Comparison of ENCODE assay signal across 6 cellular contexts in genomic region chr16:426115-426905, GRCh38. TPM values are rescaled to one million over a fixed set of nuclear protein-coding genes. Genes with fewer than 3 reads are reported as not detected.
A peak's percentile ranks its signal among the peaks of the same experiment; 100 is the strongest.
DNase-seq lines count a peak whose midpoint lies in the region; FAIRE-seq and TF ChIP-seq lines count a peak whose summit lies in the region.

No MANE protein-coding gene starts in this region.

- H3K27ac ChIP-seq in endothelial cell of umbilical vein (ENCODE audit: insufficient read depth, low read depth, low read length) (peak overlapping the region; percentile 94), skeletal muscle tissue (ENCODE audit: low read depth, low read length) (peak overlapping the region; percentile 48)

- intact Hi-C loops in endothelial cell of umbilical vein (cut with micrococcal nuclease) = loop anchor here (5.0 kb wide), 2 partner anchors 51 to 71 kb away; no protein-coding TSS in a partner anchor

- H3K4me3 ChIP-seq in GM08714 (ENCODE audit: low read length) = peak overlapping the region; percentile 61
- H3K4me3 ChIP-seq in Jurkat, Clone E6-1 (ENCODE audit: low read length) = peak overlapping the region; percentile 67
- peak overlapping the region; percentile 40 to 81 (median 77) for H3K4me3 ChIP-seq in endothelial cell of umbilical vein (replicated peaks in 1 of 3; ENCODE audit: insufficient read depth in 1 of 3, low read depth in 1 of 3, low read length in 3 of 3)
- peak overlapping the region; percentile 71 to 84 (median 80) for H3K4me3 ChIP-seq in skeletal muscle tissue (ENCODE audit: low read length in 3 of 3)

- peak overlapping the region; percentile 50 for H3K9ac ChIP-seq in endothelial cell of umbilical vein (replicated peaks; ENCODE audit: extremely low read depth, insufficient read depth, low read length)
- peak overlapping the region; percentile 75 to 87 (median 85) for H3K9ac ChIP-seq in skeletal muscle tissue (ENCODE audit: low read depth in 1 of 3, low read length in 3 of 3)

- no TSS peak for BruUV-seq in endothelial cell of umbilical vein (replicated peaks; lab: Mats Ljungman, UMichigan)

- H3K4me1 ChIP-seq in endothelial cell of umbilical vein (ENCODE audit: control insufficient read depth, extremely low read depth, insufficient read depth, low read length) (peaks cover 27% of the 10 kb centered on the region), skeletal muscle tissue (ENCODE audit: control insufficient read depth in 3 of 3, insufficient read depth in 3 of 3, low read length in 3 of 3) (peaks cover 36 to 48% (median 46%) of the 10 kb centered on the region in 3 donors)

- DNase-seq in Jurkat, Clone E6-1 (ENCODE audit: low read depth, low spot score) = no peak
- peak; percentile 16 for DNase-seq in endothelial cell of umbilical vein (ENCODE audit: low read depth, low spot score)
- no peak for DNase-seq in ureter (ENCODE audit: low spot score)
- DNase-seq in NCI-H2029 treated with DMSO at 0.1 percent for 48 hours (lab: John Stamatoyannopoulos, UW) = no peak

- no peaks in the 10 kb centered on the region for H3K9me1 ChIP-seq in endothelial cell of umbilical vein (replicated peaks; ENCODE audit: control insufficient read depth, extremely low read depth, insufficient read depth, low read length)

- TF ChIP-seq CTCF in endothelial cell of umbilical vein (IDR thresholded peaks at IDR 0.05; ENCODE audit: extremely low read depth in 1 of 2, insufficient read depth in 1 of 2, low read depth in 1 of 2, low read length in 2 of 2) = no peak

- H3K27me3 ChIP-seq in endothelial cell of umbilical vein (ENCODE audit: control insufficient read depth in 2 of 2, insufficient read depth in 2 of 2, low read length in 2 of 2) (no peaks in the 10 kb centered on the region), skeletal muscle tissue (ENCODE audit: control insufficient read depth in 3 of 3, insufficient read depth in 3 of 3, low read length in 3 of 3) (no peaks in the 10 kb centered on the region)

- dilution Hi-C loops in endothelial cell of umbilical vein (cut with MboI; ENCODE audit: extremely low pct_ligation_motif_present, low sequenced_read_pairs) = no loop called here

- no peak for FAIRE-seq in endothelial cell of umbilical vein (lab: Jason Lieb, UNC)

- no peaks in the 10 kb centered on the region for H3K9me3 ChIP-seq in endothelial cell of umbilical vein (replicated peaks; ENCODE audit: control insufficient read depth, insufficient read depth, low read length)
- no peaks in the 10 kb centered on the region for H3K9me3 ChIP-seq in skeletal muscle tissue (ENCODE audit: control insufficient read depth in 3 of 3, low read length in 3 of 3)

- H3K79me2 ChIP-seq in endothelial cell of umbilical vein (ENCODE audit: control insufficient read depth, insufficient read depth, low read length) = peaks cover 49% of the 10 kb centered on the region

- H3K36me3 ChIP-seq in endothelial cell of umbilical vein (ENCODE audit: control insufficient read depth in 2 of 2, extremely low read depth in 1 of 2, insufficient read depth in 2 of 2, low read length in 2 of 2) (no peaks in the 10 kb centered on the region), skeletal muscle tissue (ENCODE audit: control insufficient read depth in 3 of 3, insufficient read depth in 3 of 3, low read length in 3 of 3) (peaks cover 3 to 8% (median 7%) of the 10 kb centered on the region in 3 donors)

- H3K4me2 ChIP-seq in endothelial cell of umbilical vein (ENCODE audit: insufficient read depth, low read length) = peak overlapping the region; percentile 96

- CTCF ChIA-PET in endothelial cell of umbilical vein (lab: Charles Lee) = interaction anchor here (1.1 to 3.6 kb wide), 3 partner anchors 61 to 151 kb away, joined by 3 to 19 read pairs (median 5); no protein-coding TSS in a partner anchor

- POLR2A ChIA-PET in endothelial cell of umbilical vein (lab: Charles Lee) = no interaction called here

- no peak for TF ChIP-seq POLR2A in endothelial cell of umbilical vein (IDR thresholded peaks at IDR 0.05; ENCODE audit: low read depth, low read length)

- peaks cover 6% of the 10 kb centered on the region for H4K20me1 ChIP-seq in endothelial cell of umbilical vein (replicated peaks; ENCODE audit: control insufficient read depth, extremely low read depth, insufficient read depth, low read length)

- H2AFZ ChIP-seq in endothelial cell of umbilical vein (ENCODE audit: low read depth, low read length) = no peak overlapping the region

TF ChIP-seq in endothelial cell of umbilical vein, 7 proteins besides CTCF, POLR2A, EP300 and RAD21 (continues in another document):
- TF ChIP-seq JUN (IDR thresholded peaks at IDR 0.05; ENCODE audit: borderline replicate concordance, insufficient read depth, insufficient read length, low read depth) = no peak
- TF ChIP-seq FOS (IDR thresholded peaks at IDR 0.05; ENCODE audit: borderline replicate concordance, insufficient read depth, low read length) = no peak
- TF ChIP-seq POLR2AphosphoS5 (IDR thresholded peaks at IDR 0.05; ENCODE audit: insufficient read depth, low read depth, low read length) = no peak
- no peak for TF ChIP-seq EZH2 (IDR thresholded peaks at IDR 0.05; ENCODE audit: borderline replicate concordance, low read depth, low read length, severe bottlenecking)
- TF ChIP-seq MYC (IDR thresholded peaks at IDR 0.05; ENCODE audit: low read depth, low read length) = no peak
- TF ChIP-seq GATA2 (IDR thresholded peaks at IDR 0.05; ENCODE audit: insufficient read depth, insufficient read length, low read depth, low read length) = no peak

RNA-seq across cellular contexts. Expression of gene RAB11FIP3, which starts 0.9 kb away (rescaled TPM):
- 32.0 TPM for polyA plus RNA-seq in Jurkat, Clone E6-1 (2012; ENCODE audit: insufficient read depth, insufficient read length)
- total RNA-seq in endothelial cell of umbilical vein = 64.9 and 75.9 TPM in 2 replicates
- 19.3 and 20.5 TPM in 2 replicates for polyA plus RNA-seq in endothelial cell of umbilical vein
- polyA plus RNA-seq in endothelial cell of umbilical vein (2011; cell fraction: cytosol; rRNA removed) = 21.7 and 25.3 TPM in 2 replicates
- 61.5 and 72.6 TPM in 2 replicates for polyA plus RNA-seq in endothelial cell of umbilical vein (2011; cell fraction: nucleus; rRNA removed)
- polyA plus RNA-seq in endothelial cell of umbilical vein (2012) = 36.9 and 44.4 TPM in 2 replicates
- polyA minus RNA-seq in endothelial cell of umbilical vein = 28.4 and 37.7 TPM in 2 replicates
- polyA minus RNA-seq in endothelial cell of umbilical vein (2011; cell fraction: cytosol; rRNA and poly(A)+ RNA removed) = 6.7 TPM
- 30.2 and 32.3 TPM in 2 replicates for polyA minus RNA-seq in endothelial cell of umbilical vein (2011; cell fraction: nucleus; rRNA and poly(A)+ RNA removed)
- total RNA-seq in skeletal muscle tissue = 5.2 TPM
- 42.0 TPM for total RNA-seq in ureter

RNA-seq across cellular contexts. Expression of gene DECR2, which starts 24.6 kb away (rescaled TPM):
- 27.4 TPM for polyA plus RNA-seq in Jurkat, Clone E6-1 (2012; ENCODE audit: insufficient read depth, insufficient read length)
- total RNA-seq in endothelial cell of umbilical vein = 23.1 and 28.3 TPM in 2 replicates
- polyA plus RNA-seq in endothelial cell of umbilical vein = 46.5 and 61.7 TPM in 2 replicates
- 19.8 and 30.3 TPM in 2 replicates for polyA plus RNA-seq in endothelial cell of umbilical vein (2011; cell fraction: cytosol; rRNA removed)
- 82.4 and 87.1 TPM in 2 replicates for polyA plus RNA-seq in endothelial cell of umbilical vein (2011; cell fraction: nucleus; rRNA removed)
- polyA plus RNA-seq in endothelial cell of umbilical vein (2012) = 16.7 and 26.2 TPM in 2 replicates
- polyA minus RNA-seq in endothelial cell of umbilical vein = 13.3 and 20.1 TPM in 2 replicates
- 17.4 TPM for polyA minus RNA-seq in endothelial cell of umbilical vein (2011; cell fraction: cytosol; rRNA and poly(A)+ RNA removed)
- 12.1 and 15.1 TPM in 2 replicates for polyA minus RNA-seq in endothelial cell of umbilical vein (2011; cell fraction: nucleus; rRNA and poly(A)+ RNA removed)
- 2.6 TPM for total RNA-seq in skeletal muscle tissue
- total RNA-seq in ureter = 17.5 TPM

RNA-seq across cellular contexts. Expression of gene NME4, which starts 29.3 kb away (rescaled TPM):
- 282 TPM for polyA plus RNA-seq in Jurkat, Clone E6-1 (2012; ENCODE audit: insufficient read depth, insufficient read length)
- 166 and 170 TPM in 2 replicates for total RNA-seq in endothelial cell of umbilical vein
- polyA plus RNA-seq in endothelial cell of umbilical vein = 264 and 412 TPM in 2 replicates
- 190 and 214 TPM in 2 replicates for polyA plus RNA-seq in endothelial cell of umbilical vein (2011; cell fraction: cytosol; rRNA removed)
- 111 and 145 TPM in 2 replicates for polyA plus RNA-seq in endothelial cell of umbilical vein (2011; cell fraction: nucleus; rRNA removed)
- polyA plus RNA-seq in endothelial cell of umbilical vein (2012) = 180 and 258 TPM in 2 replicates
- 70.2 and 79.0 TPM in 2 replicates for polyA minus RNA-seq in endothelial cell of umbilical vein
- polyA minus RNA-seq in endothelial cell of umbilical vein (2011; cell fraction: cytosol; rRNA and poly(A)+ RNA removed) = 15.6 TPM
- 21.5 and 33.0 TPM in 2 replicates for polyA minus RNA-seq in endothelial cell of umbilical vein (2011; cell fraction: nucleus; rRNA and poly(A)+ RNA removed)
- 21.4 TPM for total RNA-seq in skeletal muscle tissue
- total RNA-seq in ureter = 121 TPM

RNA-seq across cellular contexts. Expression of gene PGAP6, which starts 44.5 kb away (rescaled TPM):
- polyA plus RNA-seq in Jurkat, Clone E6-1 (2012; ENCODE audit: insufficient read depth, insufficient read length) = 56.7 TPM
- 88.1 and 89.8 TPM in 2 replicates for total RNA-seq in endothelial cell of umbilical vein
- polyA plus RNA-seq in endothelial cell of umbilical vein = 365 and 484 TPM in 2 replicates
- 169 and 201 TPM in 2 replicates for polyA plus RNA-seq in endothelial cell of umbilical vein (2011; cell fraction: cytosol; rRNA removed)
- polyA plus RNA-seq in endothelial cell of umbilical vein (2011; cell fraction: nucleus; rRNA removed) = 127 and 155 TPM in 2 replicates
- 90.7 and 148 TPM in 2 replicates for polyA plus RNA-seq in endothelial cell of umbilical vein (2012)
- polyA minus RNA-seq in endothelial cell of umbilical vein = 166 and 233 TPM in 2 replicates
- 27.0 TPM for polyA minus RNA-seq in endothelial cell of umbilical vein (2011; cell fraction: cytosol; rRNA and poly(A)+ RNA removed)
- polyA minus RNA-seq in endothelial cell of umbilical vein (2011; cell fraction: nucleus; rRNA and poly(A)+ RNA removed) = 51.9 and 54.7 TPM in 2 replicates
- total RNA-seq in skeletal muscle tissue = 11.0 TPM
- total RNA-seq in ureter = 37.6 TPM

RNA-seq across cellular contexts. Expression of gene MRPL28, which starts 56.0 kb away (rescaled TPM):
- 141 TPM for polyA plus RNA-seq in Jurkat, Clone E6-1 (2012; ENCODE audit: insufficient read depth, insufficient read length)
- total RNA-seq in endothelial cell of umbilical vein (86.3 and 104 TPM in 2 replicates), skeletal muscle tissue (43.3 TPM), ureter (56.6 TPM)
- polyA plus RNA-seq in endothelial cell of umbilical vein = 180 and 198 TPM in 2 replicates
- 158 and 211 TPM in 2 replicates for polyA plus RNA-seq in endothelial cell of umbilical vein (2011; cell fraction: cytosol; rRNA removed)
- 82.8 and 92.3 TPM in 2 replicates for polyA plus RNA-seq in endothelial cell of umbilical vein (2011; cell fraction: nucleus; rRNA removed)
- 88.7 and 102 TPM in 2 replicates for polyA plus RNA-seq in endothelial cell of umbilical vein (2012)
- polyA minus RNA-seq in endothelial cell of umbilical vein = 57.6 and 61.2 TPM in 2 replicates
- polyA minus RNA-seq in endothelial cell of umbilical vein (2011; cell fraction: cytosol; rRNA and poly(A)+ RNA removed) = 48.4 TPM
- 10.6 and 16.3 TPM in 2 replicates for polyA minus RNA-seq in endothelial cell of umbilical vein (2011; cell fraction: nucleus; rRNA and poly(A)+ RNA removed)
